ENCODE assay signal across 30 cellular contexts in the genomic region with DNA sequence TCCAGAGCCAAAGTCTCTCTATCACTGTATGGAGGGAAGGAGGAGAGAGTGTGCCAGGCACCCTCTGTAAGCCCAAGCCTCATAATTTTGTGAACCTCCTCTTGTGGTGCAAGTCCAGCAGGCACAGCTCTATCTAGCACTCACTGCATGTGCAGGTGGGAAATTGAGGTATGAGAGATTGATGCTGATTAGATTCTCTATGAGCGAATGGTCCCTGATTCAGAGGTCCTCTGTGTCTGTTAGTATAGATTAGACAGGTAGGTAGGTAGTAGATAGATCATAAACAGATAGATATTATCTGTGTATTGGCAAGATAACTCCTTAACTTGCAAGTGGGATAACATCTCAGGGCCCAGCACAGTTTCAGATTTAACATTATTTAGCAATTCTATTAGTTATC.
"Had no signal": no experiment of that assay in that cellular context is flagged by ENCODE, and none has a peak within 500 bp of the region (broad histone marks: within the 10 kb centered on the region; RNA-seq: fewer than 3 reads in every experiment).

No MANE protein-coding gene starts in this region.

- H3K79me2 ChIP-seq: parathyroid adenoma had no signal

- H3K9me3 Mint-ChIP-seq: nephron; stimulated activated naive CD8-positive, alpha-beta T cell treated with anti-CD3 and anti-CD28 coated beads, Interleukin-15, Interleukin-2, amounts not matched to agents 100 ng/mL and 50 ng/mL, for 24 hours had no signal

- H3K4me2 ChIP-seq: neural progenitor cell, smooth muscle cell had no signal

- H3K27me3 ChIP-seq: ovary, right lobe of liver, spleen, stomach, thyroid gland, tibial nerve, upper lobe of left lung, vagina had no signal

- H2AFZ ChIP-seq: neural progenitor cell, parathyroid adenoma had no signal

- H3K27me3 Mint-ChIP-seq: progenitor cell of endocrine pancreas; stimulated activated naive B cell treated with anti-CD40 and anti-IgM and Interleukin-4, amounts not matched to agents 10 μg/mL and 1 μg/mL and 100 μg/mL, for 72 hours; stimulated activated naive CD8-positive, alpha-beta T cell treated with anti-CD3 and anti-CD28 coated beads, Interleukin-15, Interleukin-2, amounts not matched to agents 100 ng/mL and 50 ng/mL, for 24 hours had no signal

- H3K4me3 Mint-ChIP-seq: naive thymus-derived CD4-positive, alpha-beta T cell; natural killer cell; nephron; neural progenitor cell; stimulated activated naive B cell treated with anti-CD40 and anti-IgM and Interleukin-4, amounts not matched to agents 10 μg/mL and 1 μg/mL and 100 μg/mL, for 72 hours; stimulated activated naive CD8-positive, alpha-beta T cell treated with anti-CD3 and anti-CD28 coated beads, Interleukin-15, Interleukin-2, amounts not matched to agents 100 ng/mL and 50 ng/mL, for 24 hours had no signal

- H3K4me1 ChIP-seq: neural progenitor cell, parathyroid adenoma, psoas muscle, spleen, stomach, thyroid gland, tibial nerve, upper lobe of left lung, vagina had no signal

- H3K36me3 Mint-ChIP-seq: natural killer cell; neural progenitor cell; stimulated activated naive B cell treated with anti-CD40 and anti-IgM and Interleukin-4, amounts not matched to agents 10 μg/mL and 1 μg/mL and 100 μg/mL, for 72 hours had no signal

- H3K9ac ChIP-seq: neural progenitor cell, parathyroid adenoma had no signal

- H3K4me3 ChIP-seq: neural progenitor cell, ovary, psoas muscle, right lobe of liver, skin epidermis, smooth muscle cell, spleen, stomach, thoracic aorta, thyroid gland, tibial nerve, upper lobe of left lung, vagina had no signal

- H3K9me3 ChIP-seq: ovary, psoas muscle, right lobe of liver, stomach, thoracic aorta, thyroid gland, tibial nerve, upper lobe of left lung, vagina had no signal

- ATAC-seq: naive thymus-derived CD4-positive, alpha-beta T cell; natural killer cell; psoas muscle; right cardiac atrium; stimulated activated naive B cell treated with anti-CD40 and anti-IgM and Interleukin-4, amounts not matched to agents 10 μg/mL and 1 μg/mL and 100 μg/mL, for 72 hours had no signal

- DNase-seq: naive thymus-derived CD4-positive, alpha-beta T cell; natural killer cell; occipital lobe; ovary; posterior cingulate gyrus; psoas muscle; right cardiac atrium; right lobe of liver; spleen; stimulated activated CD4-positive, alpha-beta T cell treated with anti-CD3 and anti-CD28 coated beads, Interleukin-12 subunit alpha, Interleukin-12 subunit beta, amount 100 ng/mL, for 4 hours; stimulated activated CD4-positive, alpha-beta T cell treated with anti-CD3 and anti-CD28 coated beads, Interleukin-1b, Interleukin-23, amount 100 ng/mL, for 48 hours; stimulated activated CD4-positive, alpha-beta T cell treated with anti-CD3 and anti-CD28 coated beads, Interleukin-4, amount 100 ng/mL, for 1 hour; stimulated activated CD4-positive, alpha-beta T cell treated with anti-CD3 and anti-CD28 coated beads, Interleukin-4, amount 100 ng/mL, for 4 hours; stimulated activated CD8-positive, alpha-beta memory T cell treated with anti-CD3 and anti-CD28 coated beads, Interleukin-4, amount 100 ng/mL, for 48 hours; stimulated activated naive B cell treated with anti-CD40 and anti-IgM and Interleukin-4, amounts not matched to agents 10 μg/mL and 1 μg/mL and 100 μg/mL, for 72 hours; stimulated activated naive CD4-positive, alpha-beta T cell treated with Interleukin-2 at 50 U/mL for 16 hours; stomach; thyroid gland; trophoblast cell; upper lobe of left lung had no signal

- H3K4me1 Mint-ChIP-seq: naive thymus-derived CD4-positive, alpha-beta T cell; natural killer cell; nephron; neural progenitor cell; stimulated activated naive B cell treated with anti-CD40 and anti-IgM and Interleukin-4, amounts not matched to agents 10 μg/mL and 1 μg/mL and 100 μg/mL, for 72 hours had no signal

- H3K27ac Mint-ChIP-seq: naive thymus-derived CD4-positive, alpha-beta T cell; natural killer cell; nephron; neural progenitor cell; progenitor cell of endocrine pancreas; stimulated activated naive B cell treated with anti-CD40 and anti-IgM and Interleukin-4, amounts not matched to agents 10 μg/mL and 1 μg/mL and 100 μg/mL, for 72 hours; stimulated activated naive CD8-positive, alpha-beta T cell treated with anti-CD3 and anti-CD28 coated beads, Interleukin-15, Interleukin-2, amounts not matched to agents 100 ng/mL and 50 ng/mL, for 24 hours had no signal

- H3K27ac ChIP-seq: neural progenitor cell, ovary, parathyroid adenoma, psoas muscle, skin epidermis, spleen, stomach, thoracic aorta, thyroid gland, tibial nerve, upper lobe of left lung, vagina had no signal

- H3K36me3 ChIP-seq: neural progenitor cell, ovary, right lobe of liver, spleen, stomach, thoracic aorta, thyroid gland, tibial nerve, upper lobe of left lung, vagina had no signal
